21 cellular contexts compared by ENCODE assay signal in genomic region chr19:40581531-40581930, GRCh38. TPM values are rescaled to one million over a fixed set of nuclear protein-coding genes. Genes with fewer than 3 reads are reported as not detected.
A peak's percentile ranks its signal among the peaks of the same experiment; 100 is the strongest.
DNase-seq lines count a peak whose midpoint lies in the region; ATAC-seq and TF ChIP-seq lines count a peak whose summit lies in the region.
"Had no signal": no experiment of that assay in that cellular context is flagged by ENCODE, and none has a peak within 500 bp of the region (broad histone marks: within the 10 kb centered on the region; RNA-seq: fewer than 3 reads in every experiment).

No MANE protein-coding gene starts in this region.

- H3K4me1 Mint-ChIP-seq in T-helper 17 cell (peaks cover 30% of the 10 kb centered on the region), endothelial cell (ENCODE audit: unreplicated experiment) (peaks cover 11% of the 10 kb centered on the region)

- peaks cover 54 to 84% (median 67%) of the 10 kb centered on the region in 11 experiments for H3K36me3 ChIP-seq in BLaER1 treated with 17β-estradiol and CSF1 and Interleukin-3, amounts not matched to agents 10 nM and 100 nM
- H3K36me3 ChIP-seq: BE2C had no signal

- peak overlapping the region in 10 of 11 experiments; percentile 87 to 99 (median 97); a peak in 19 of 22 replicates for H3K4me2 ChIP-seq in BLaER1 treated with 17β-estradiol and CSF1 and Interleukin-3, amounts not matched to agents 10 nM and 100 nM
- H3K4me2 ChIP-seq: A549, GM23338 had no signal

- peak overlapping the region in 9 of 11 experiments; percentile 82 to 97 (median 90); a peak in 17 of 22 replicates for H3K27ac ChIP-seq in BLaER1 treated with 17β-estradiol and CSF1 and Interleukin-3, amounts not matched to agents 10 nM and 100 nM
- H3K27ac ChIP-seq: 22Rv1 had no signal

- ATAC-seq in T-helper 17 cell (no peak), GM21528 (IDR thresholded peaks at IDR 0.05; ENCODE audit: low FRiP score, unreplicated experiment) (no peak)
- ATAC-seq: A549; CD8-positive, alpha-beta T cell; GM23338; HCT116 had no signal

- H3K4me3 Mint-ChIP-seq in T-helper 17 cell (no peak overlapping the region), endothelial cell (ENCODE audit: unreplicated experiment) (peak overlapping the region; percentile 54)
- H3K4me3 Mint-ChIP-seq: CD8-positive, alpha-beta T cell; GM23338; H9; HFFc6 had no signal

- H3K27ac Mint-ChIP-seq in T-helper 17 cell = peak overlapping the region; percentile 59
- no peak overlapping the region for H3K27ac Mint-ChIP-seq in endothelial cell (ENCODE audit: unreplicated experiment)
- H3K27ac Mint-ChIP-seq: CD8-positive, alpha-beta T cell; GM23338; H9; HFFc6 had no signal

- DNase-seq in T-helper 17 cell = no peak
- no peak for DNase-seq in endothelial cell (ENCODE audit: low spot score)
- no peak for DNase-seq in activated T-cell treated with anti-CD3 and anti-CD28 coated beads, Interleukin-2, amount 50 U/mL, for 48 hours
- DNase-seq in 8988T = no peak
- DNase-seq: ACHN; AML-193; BE2C; C1 segment of cervical spinal cord; Caco-2; CD4-positive, CD25-positive, alpha-beta regulatory T cell; CD8-positive, alpha-beta T cell; DMS153; DND-41; H9; HFFc6 had no signal

- peaks cover 89 to 95% (median 92%) of the 10 kb centered on the region in 10 experiments for H3K4me1 ChIP-seq in BLaER1 treated with 17β-estradiol and CSF1 and Interleukin-3, amounts not matched to agents 10 nM and 100 nM
- H3K4me1 ChIP-seq: BE2C had no signal

- H3K27me3 Mint-ChIP-seq in T-helper 17 cell = no peaks in the 10 kb centered on the region
- H3K27me3 Mint-ChIP-seq in endothelial cell (ENCODE audit: unreplicated experiment) = peaks cover 10% of the 10 kb centered on the region
- H3K27me3 Mint-ChIP-seq: CD4-positive, CD25-positive, alpha-beta regulatory T cell had no signal

- H3K27me3 ChIP-seq in BLaER1 treated with 17β-estradiol and CSF1 and Interleukin-3, amounts not matched to agents 10 nM and 100 nM = no peaks in the 10 kb centered on the region
- H3K27me3 ChIP-seq: BE2C had no signal

- TF ChIP-seq CTCF in endothelial cell (IDR thresholded peaks at IDR 0.05; ENCODE audit: unreplicated experiment) = no peak

- H3K9me3 Mint-ChIP-seq in endothelial cell (ENCODE audit: unreplicated experiment) = no peaks in the 10 kb centered on the region
- H3K9me3 Mint-ChIP-seq: CD4-positive, CD25-positive, alpha-beta regulatory T cell; CD8-positive, alpha-beta T cell; H9; HFFc6 had no signal

- H4K20me1 ChIP-seq in BLaER1 treated with 17β-estradiol and CSF1 and Interleukin-3, amounts not matched to agents 10 nM and 100 nM = peaks cover 0 to 7% (median 0%) of the 10 kb centered on the region in 11 experiments; a peak in 2 of 22 replicates

- H3K36me3 Mint-ChIP-seq in T-helper 17 cell (ENCODE audit: low read depth) = peaks cover 15% of the 10 kb centered on the region
- peaks cover 32% of the 10 kb centered on the region for H3K36me3 Mint-ChIP-seq in endothelial cell (ENCODE audit: low read depth, unreplicated experiment)

- H3K4me3 ChIP-seq in BLaER1 treated with 17β-estradiol and CSF1 and Interleukin-3, amounts not matched to agents 10 nM and 100 nM = peak overlapping the region in 3 of 10 experiments; percentile 59 to 86 (median 68); a peak in 6 of 20 replicates
- H3K4me3 ChIP-seq: A549, GM23338 had no signal

- H3K9me3 ChIP-seq in BLaER1 treated with 17β-estradiol and CSF1 and Interleukin-3, amounts not matched to agents 10 nM and 100 nM (replicated peaks in 1 of 11) = no peaks in the 10 kb centered on the region
- no peaks in the 10 kb centered on the region for H3K9me3 ChIP-seq in T-helper 17 cell (ENCODE audit: control insufficient read depth, low read length, poor library complexity, severe bottlenecking)
- H3K9me3 ChIP-seq: A549, BE2C, Caco-2 had no signal

- peak overlapping the region in 9 of 11 experiments; percentile 45 to 85 (median 80); a peak in 14 of 22 replicates for H3K9ac ChIP-seq in BLaER1 treated with 17β-estradiol and CSF1 and Interleukin-3, amounts not matched to agents 10 nM and 100 nM

RNA-seq across cellular contexts. Expression of gene SHKBP1, which starts 4.9 kb away (rescaled TPM):
- total RNA-seq in T-helper 17 cell (100 to 1,000 TPM; 124 to 141 TPM), endothelial cell (ENCODE audit: unreplicated experiment) (84.6 TPM)

RNA-seq across cellular contexts. Expression of gene LTBP4, which starts 19.6 kb away (rescaled TPM):
- 100 to 1,000 TPM; 198 to 230 TPM for total RNA-seq in T-helper 17 cell
- total RNA-seq in endothelial cell (ENCODE audit: unreplicated experiment) = 175 TPM
